8 cellular contexts compared by ENCODE assay signal in the genomic region with DNA sequence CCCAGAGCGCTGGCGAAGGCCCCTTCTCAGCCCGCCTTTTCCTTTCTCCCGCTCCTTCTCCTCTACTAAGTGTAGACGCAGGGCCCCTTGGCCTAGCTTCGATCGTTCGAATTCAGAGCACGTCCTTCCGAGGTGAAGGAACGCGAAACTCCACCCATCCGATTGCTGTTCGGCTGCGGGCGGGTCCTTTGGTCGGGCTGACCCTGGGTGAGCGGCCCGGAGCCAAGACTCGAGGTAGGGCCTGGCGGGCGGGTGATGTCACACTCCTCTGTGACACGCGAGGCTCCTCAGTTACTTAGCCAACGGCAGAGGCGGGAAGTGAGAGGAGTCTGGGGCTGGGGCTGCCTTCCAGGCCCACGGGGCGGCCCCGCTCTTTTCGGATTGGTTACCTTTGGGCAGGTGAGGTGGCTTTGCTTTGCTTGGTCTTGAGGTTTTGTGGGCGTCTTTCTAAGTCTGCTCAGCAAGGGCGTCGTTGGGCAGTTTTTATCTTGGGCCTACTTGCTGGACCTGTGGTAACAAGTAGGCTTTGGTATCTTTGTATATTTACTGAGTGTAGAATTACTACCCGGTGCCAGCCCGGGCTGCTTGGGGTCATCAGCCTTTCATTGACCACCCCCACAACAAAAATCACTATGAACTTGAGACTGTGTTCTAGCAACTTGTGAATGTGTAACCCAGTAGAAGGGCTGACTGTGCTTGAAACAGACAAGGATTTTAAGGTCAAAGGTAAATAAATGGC. TPM values are rescaled to one million over a fixed set of nuclear protein-coding genes. Genes with fewer than 3 reads are reported as not detected.
A peak's percentile ranks its signal among the peaks of the same experiment; 100 is the strongest.
DNase-seq lines count a peak whose midpoint lies in the region; ATAC-seq, FAIRE-seq and TF ChIP-seq lines count a peak whose summit lies in the region.

No MANE protein-coding gene starts in this region.

- DNase-seq in NCI-H2029 (lab: John Stamatoyannopoulos, UW) (peak; percentile 92), breast epithelium (ENCODE audit: low spot score in 2 of 2) (peak; percentile 90 to 91), iris pigment epithelial cell (ENCODE audit: low read depth) (peak; percentile 86), D721Med (ENCODE audit: insufficient read length, low spot score) (no peak)
- peak; percentile 77 to 86 (median 81) for DNase-seq in stimulated activated CD4-positive, alpha-beta T cell treated with anti-CD3 and anti-CD28 coated beads, Interleukin-12 subunit alpha, Interleukin-12 subunit beta, amount 100 ng/mL, for 48 hours (ENCODE audit: low read depth in 2 of 3, low spot score in 1 of 3)

- no peak for FAIRE-seq in D721Med (lab: Jason Lieb, UNC)

- ATAC-seq in GM18499 (IDR thresholded peaks at IDR 0.05; ENCODE audit: insufficient read depth, unreplicated experiment) (peak; percentile 47), HG02798 (IDR thresholded peaks at IDR 0.05; ENCODE audit: poor library complexity, unreplicated experiment) (peak; percentile 58)

- no peak for TF ChIP-seq CTCF in WI38 (IDR thresholded peaks at IDR 0.05; ENCODE audit: low read depth, low read length)
- TF ChIP-seq CTCF in breast epithelium (IDR thresholded peaks at IDR 0.05), result no peak
- TF ChIP-seq CTCF in D721Med (IDR thresholded peaks at IDR 0.05; ENCODE audit: insufficient read depth, missing control alignments), result no peak

- H3K36me3 ChIP-seq in breast epithelium, result no peaks in the 10 kb centered on the region

- peak overlapping the region; percentile 91 for H3K4me3 ChIP-seq in WI38 (ENCODE audit: low read depth, low read length)
- H3K4me3 ChIP-seq in breast epithelium, result peak overlapping the region; percentile 70 to 90 (median 79)

- no peak for TF ChIP-seq POLR2A in breast epithelium (IDR thresholded peaks at IDR 0.05)

- H3K9me3 ChIP-seq in breast epithelium, result no peaks in the 10 kb centered on the region

- H3K4me1 ChIP-seq in breast epithelium, result peaks cover 6 to 10% of the 10 kb centered on the region in 2 donors

- no peaks in the 10 kb centered on the region for H3K27me3 ChIP-seq in breast epithelium

- peak overlapping the region; percentile 98 to 100 for H3K27ac ChIP-seq in breast epithelium

- intact Hi-C loops in breast epithelium (cut with DNase I; ENCODE audit: low total_unique reads), result no loop called here

RNA-seq across cellular contexts. Expression of a gene that starts 0.7 kb away (rescaled TPM):
- 100 to 1,000 TPM; 364 to 620 (median 409) TPM for total RNA-seq in breast epithelium

RNA-seq across cellular contexts. Expression of a gene that starts 34.8 kb away (rescaled TPM):
- total RNA-seq in breast epithelium, result 10 to 100 TPM in 2 of 3 donors, 1 to 10 TPM in 1; 9.8 to 13.8 (median 13.3) TPM
